In the genomic region with DNA sequence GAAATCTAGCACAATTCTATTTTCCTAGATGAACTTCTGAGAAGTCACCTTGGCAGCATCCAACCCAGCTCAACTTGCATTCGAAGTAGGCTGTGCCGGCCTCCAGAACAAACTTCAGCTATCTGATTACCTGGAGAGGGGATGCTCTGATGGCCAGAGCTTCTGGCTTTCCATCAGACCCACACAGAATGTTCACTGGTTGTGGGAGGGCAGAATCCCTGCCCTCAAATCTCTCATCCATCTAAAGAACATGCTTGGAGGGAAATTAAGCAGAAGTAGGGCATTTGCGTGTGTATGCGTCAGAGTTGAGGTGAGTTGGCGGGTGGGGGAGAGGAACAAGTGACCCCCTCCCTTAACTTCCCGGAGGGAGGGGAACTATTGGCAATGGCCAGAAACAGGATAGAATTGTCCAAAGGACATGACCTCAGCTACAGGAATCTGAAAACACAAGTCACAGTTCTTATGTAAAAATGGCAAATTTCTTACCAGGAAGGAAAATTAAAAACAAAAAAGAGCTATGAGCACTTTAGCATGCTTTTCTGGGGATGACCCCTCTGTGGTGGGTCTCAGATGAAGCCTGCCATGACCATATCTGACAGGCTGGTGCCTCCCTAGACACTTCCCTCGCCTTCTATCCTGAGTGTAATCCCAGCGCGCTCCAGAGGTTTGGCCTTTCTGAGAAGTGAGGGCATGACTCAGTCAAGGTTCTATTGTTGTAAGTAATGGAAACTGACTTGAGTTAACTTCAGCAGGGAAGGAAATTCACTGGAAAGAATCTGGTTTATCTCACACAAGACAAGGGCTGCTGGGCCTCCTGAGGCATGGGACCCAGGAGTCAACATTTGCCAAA, we compare ENCODE assay signal across 8 cellular contexts.
A peak's percentile ranks its signal among the peaks of the same experiment; 100 is the strongest.
DNase-seq lines count a peak whose midpoint lies in the region; ATAC-seq and TF ChIP-seq lines count a peak whose summit lies in the region.

No MANE protein-coding gene starts in this region.

- ATAC-seq in IMR-90 (ENCODE audit: low read depth), result no peak
- ATAC-seq in GM19023 (IDR thresholded peaks at IDR 0.05; ENCODE audit: unreplicated experiment), result no peak
- ATAC-seq in GM18870 (IDR thresholded peaks at IDR 0.05; ENCODE audit: unreplicated experiment), result no peak
- ATAC-seq in GM21447 (IDR thresholded peaks at IDR 0.05; ENCODE audit: unreplicated experiment), result no peak

- H3K27me3 ChIP-seq in IMR-90 (ENCODE audit: control insufficient read depth, insufficient read depth, low read length) (no peaks in the 10 kb centered on the region; the same call in 1 of the 2 replicates), colonic mucosa (no peaks in the 10 kb centered on the region)

- in situ Hi-C loops in IMR-90 (cut with MboI; ENCODE audit: low sequenced_read_pairs), result no loop called here

- TF ChIP-seq CTCF in IMR-90 (conservative IDR thresholded peaks at IDR 0.05; ENCODE audit: low read depth, low read length), result no peak
- TF ChIP-seq CTCF in colonic mucosa (IDR thresholded peaks at IDR 0.05), result no peak

- no peaks in the 10 kb centered on the region for H3K36me3 ChIP-seq in IMR-90 (ENCODE audit: control insufficient read depth, insufficient read depth, low read length)
- no peaks in the 10 kb centered on the region for H3K36me3 ChIP-seq in colonic mucosa

- H3K56ac ChIP-seq in IMR-90 (ENCODE audit: extremely low read depth, insufficient read depth, low read length), result no peak overlapping the region

- H4K20me1 ChIP-seq in IMR-90 (ENCODE audit: insufficient read depth, low read length), result no peaks in the 10 kb centered on the region

- DNase-seq in IMR-90, result peak; percentile 40
- peak; percentile 10 for DNase-seq in colonic mucosa
- peak; percentile 63 for DNase-seq in hepatic stellate cell (ENCODE audit: low spot score)
- peak; percentile 65 for DNase-seq in renal cortical epithelial cell (ENCODE audit: low read depth)
- no peak for DNase-seq in activated CD4-positive, alpha-beta T cell treated with anti-CD3 and anti-CD28 coated beads for 48 hours

- H3K14ac ChIP-seq in IMR-90 (replicated peaks; ENCODE audit: low read depth, low read length), result no peak overlapping the region

- H3K27ac ChIP-seq in IMR-90 (ENCODE audit: insufficient read depth, low read length) (no peak overlapping the region), colonic mucosa (no peak overlapping the region)

- H4K91ac ChIP-seq in IMR-90 (ENCODE audit: insufficient read depth, low read depth, low read length), result no peak overlapping the region

- H4K8ac ChIP-seq in IMR-90 (ENCODE audit: low read depth in 2 of 2, low read length in 2 of 2), result no peak overlapping the region

- WGBS in IMR-90 (ENCODE audit: extremely low coverage in 2 of 2, insufficient read length in 1 of 2), 2 experiments, result no CpG with 5 or more reads among the region's 9 CpGs

- H2AFZ ChIP-seq in IMR-90 (replicated peaks; ENCODE audit: low read length, poor library complexity), result no peak overlapping the region

- H2BK120ac ChIP-seq in IMR-90 (ENCODE audit: low read depth, low read length), result no peak overlapping the region

- H3K9ac ChIP-seq in IMR-90 (ENCODE audit: low read depth, low read length), result no peak overlapping the region
- H3K9ac ChIP-seq in colonic mucosa (ENCODE audit: low read depth in 2 of 2, low read length in 2 of 2), result no peak overlapping the region

- H3K9me1 ChIP-seq in IMR-90 (ENCODE audit: insufficient read depth, low read length), result no peaks in the 10 kb centered on the region

- intact Hi-C loops in IMR-90 (cut with micrococcal nuclease), result no loop called here
- intact Hi-C loops in colonic mucosa (cut with DNase I), result no loop called here

- H2AK9ac ChIP-seq in IMR-90 (replicated peaks; ENCODE audit: low read depth, low read length, poor library complexity), result no peak overlapping the region

- CTCF ChIA-PET in IMR-90 (lab: Yijun Ruan, JAX), result interaction anchor here (0.7 kb wide), 1 partner anchor 260 kb away, joined by 3 read pairs; no protein-coding TSS in a partner anchor

- no peak overlapping the region for H3K4me3 ChIP-seq in IMR-90 (ENCODE audit: insufficient read depth, low read depth, low read length)
- H3K4me3 ChIP-seq in colonic mucosa, result no peak overlapping the region

- POLR2A ChIA-PET in IMR-90 (lab: Charles Lee; ENCODE audit: unreplicated experiment), result no interaction called here

- no peak overlapping the region for H3K4me2 ChIP-seq in IMR-90 (ENCODE audit: low read depth, low read length)

- no peak overlapping the region for H2BK5ac ChIP-seq in IMR-90 (ENCODE audit: low read depth, low read length, poor library complexity, severe bottlenecking)

- dilution Hi-C loops in IMR-90 (cut with HindIII; ENCODE audit: low sequenced_read_pairs, unreplicated experiment), result no loop called here

- no peak overlapping the region for H2BK15ac ChIP-seq in IMR-90 (ENCODE audit: low read depth, low read length)

- H2AK5ac ChIP-seq in IMR-90 (ENCODE audit: low read depth, low read length), result no peak overlapping the region

- no peak overlapping the region for H4K5ac ChIP-seq in IMR-90 (ENCODE audit: low read depth, low read length)

- H2BK20ac ChIP-seq in IMR-90 (ENCODE audit: low read depth, low read length), result no peak overlapping the region

- H3K4me1 ChIP-seq in IMR-90 (ENCODE audit: control insufficient read depth, insufficient read depth, low read length) (peaks cover 3% of the 10 kb centered on the region; the same call in 1 of the 2 replicates), colonic mucosa (no peaks in the 10 kb centered on the region)

- no peak for TF ChIP-seq RAD21 in IMR-90 (IDR thresholded peaks at IDR 0.05; ENCODE audit: low read length)

- H3K4ac ChIP-seq in IMR-90 (ENCODE audit: low read depth, low read length), result no peak overlapping the region

- TF ChIP-seq POLR2A in IMR-90 (IDR thresholded peaks at IDR 0.05; ENCODE audit: low read depth, low read length), result no peak

- no peak overlapping the region for H3K23ac ChIP-seq in IMR-90 (ENCODE audit: low read depth, low read length)

- H3K9me3 ChIP-seq in IMR-90 (ENCODE audit: control insufficient read depth, insufficient read depth, low read length), result no peaks in the 10 kb centered on the region
- no peaks in the 10 kb centered on the region for H3K9me3 ChIP-seq in colonic mucosa

- no peak overlapping the region for H3K18ac ChIP-seq in IMR-90 (ENCODE audit: low read depth, low read length)

- H3K79me1 ChIP-seq in IMR-90 (ENCODE audit: low read depth in 1 of 2, low read length in 2 of 2), result no peaks in the 10 kb centered on the region

- BruUV-seq in IMR-90 (replicated peaks; lab: Mats Ljungman, UMichigan), result no TSS peak

TF ChIP-seq in IMR-90, 13 proteins besides CTCF, POLR2A, EP300 and RAD21:
- TF ChIP-seq BHLHE40 (IDR thresholded peaks at IDR 0.05; ENCODE audit: low read depth, low read length) (no peak), RCOR1 (IDR thresholded peaks at IDR 0.05; ENCODE audit: insufficient replicate concordance, low read length) (no peak)
- TF ChIP-seq, protein P1, sequence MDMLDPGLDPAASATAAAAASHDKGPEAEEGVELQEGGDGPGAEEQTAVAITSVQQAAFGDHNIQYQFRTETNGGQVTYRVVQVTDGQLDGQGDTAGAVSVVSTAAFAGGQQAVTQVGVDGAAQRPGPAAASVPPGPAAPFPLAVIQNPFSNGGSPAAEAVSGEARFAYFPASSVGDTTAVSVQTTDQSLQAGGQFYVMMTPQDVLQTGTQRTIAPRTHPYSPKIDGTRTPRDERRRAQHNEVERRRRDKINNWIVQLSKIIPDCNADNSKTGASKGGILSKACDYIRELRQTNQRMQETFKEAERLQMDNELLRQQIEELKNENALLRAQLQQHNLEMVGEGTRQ (IDR thresholded peaks at IDR 0.05; ENCODE audit: low read depth, low read length), result no peak
